In the genomic region with DNA sequence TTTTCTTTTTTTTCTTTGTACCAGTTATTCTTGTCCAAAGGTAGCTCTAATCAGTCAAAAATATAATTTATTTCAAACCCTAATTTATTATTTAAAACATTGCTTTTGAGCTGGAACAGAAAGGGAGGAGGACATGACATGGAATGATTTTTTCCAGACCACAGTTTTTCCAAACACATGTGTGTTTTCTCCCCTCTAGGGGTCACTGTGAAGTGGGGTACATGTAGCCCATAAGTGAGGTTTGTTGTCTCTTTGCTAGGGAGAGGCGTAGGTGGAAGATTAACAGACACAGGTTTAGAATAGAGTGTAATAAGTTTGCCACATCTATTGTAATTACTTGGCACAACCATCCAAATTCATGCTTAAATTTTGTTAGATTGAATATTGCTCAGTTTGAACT, we compare ENCODE assay signal across 14 cellular contexts.
DNase-seq lines count a peak whose midpoint lies in the region; ATAC-seq and TF ChIP-seq lines count a peak whose summit lies in the region.
"Had no signal": no experiment of that assay in that cellular context is flagged by ENCODE, and none has a peak within 500 bp of the region (broad histone marks: within the 10 kb centered on the region; RNA-seq: fewer than 3 reads in every experiment).

No MANE protein-coding gene starts in this region.

- no peaks in the 10 kb centered on the region for H3K4me1 ChIP-seq in BE2C

- H3K36me3 ChIP-seq in BE2C, result peaks cover 65% of the 10 kb centered on the region
- no peaks in the 10 kb centered on the region for H3K36me3 ChIP-seq in kidney epithelial cell (ENCODE audit: control insufficient read depth, insufficient read depth, low read length)

- H3K27ac Mint-ChIP-seq in natural killer cell, result no peak overlapping the region
- H3K27ac Mint-ChIP-seq: mesothelial cell of epicardium had no signal

- H3K27me3 ChIP-seq in BE2C (no peaks in the 10 kb centered on the region), kidney epithelial cell (ENCODE audit: control insufficient read depth, insufficient read depth, low read length) (no peaks in the 10 kb centered on the region)
- H3K27me3 ChIP-seq: heart left ventricle had no signal

- DNase-seq in BE2C, result no peak
- no peak for DNase-seq in HFF-Myc (ENCODE audit: extremely low read depth, low read depth)
- DNase-seq in amniotic epithelial cell (ENCODE audit: low read depth), result peak; percentile 43
- DNase-seq in kidney epithelial cell (ENCODE audit: low read depth), result no peak
- no peak for DNase-seq in cerebellar cortex (ENCODE audit: low spot score)
- no peak for DNase-seq in NCI-H1694 treated with DMSO at 0.1 percent for 48 hours (lab: John Stamatoyannopoulos, UW)
- no peak for DNase-seq in natural killer cell
- DNase-seq: activated T-cell treated with anti-CD3 and anti-CD28 coated beads, Interleukin-2, amount 50 U/mL, for 1 hour; cerebellar nuclear complex; heart left ventricle; T-helper 9 cell had no signal

- H3K36me3 Mint-ChIP-seq in natural killer cell, result peaks cover 18% of the 10 kb centered on the region

- TF ChIP-seq CTCF in BE2C (IDR thresholded peaks at IDR 0.05; ENCODE audit: low read depth, low read length) (peak; percentile 55), HFF-Myc (IDR thresholded peaks at IDR 0.05; ENCODE audit: low read depth, low read length, missing control alignments) (peak; percentile 30), kidney epithelial cell (IDR thresholded peaks at IDR 0.05; ENCODE audit: insufficient read depth, low read length, poor library complexity, severe bottlenecking) (peak; percentile 42), natural killer cell (IDR thresholded peaks at IDR 0.05) (no peak)

- no peaks in the 10 kb centered on the region for H3K27me3 Mint-ChIP-seq in natural killer cell (ENCODE audit: low read depth in 2 of 2)

- intact Hi-C loops in natural killer cell (cut with micrococcal nuclease), result no loop called here

- H3K9me3 Mint-ChIP-seq in natural killer cell, result peaks cover 0 to 6% of the 10 kb centered on the region in 2 donors

- peaks cover 38 to 58% of the 10 kb centered on the region in 2 donors for H3K4me1 Mint-ChIP-seq in natural killer cell
- H3K4me1 Mint-ChIP-seq: mesothelial cell of epicardium had no signal

- no peaks in the 10 kb centered on the region for H3K9me3 ChIP-seq in BE2C
- H3K9me3 ChIP-seq: heart left ventricle had no signal

- ATAC-seq in natural killer cell (no peak), HG03097 (IDR thresholded peaks at IDR 0.05; ENCODE audit: low FRiP score, unreplicated experiment) (no peak)
- ATAC-seq: heart left ventricle had no signal

- no peak overlapping the region for H3K4me3 Mint-ChIP-seq in natural killer cell
- H3K4me3 Mint-ChIP-seq: mesothelial cell of epicardium had no signal

- H3K4me3 ChIP-seq in BE2C (ENCODE audit: low read depth, low read length) (no peak overlapping the region), HFF-Myc (replicated peaks; ENCODE audit: low read depth, low read length) (no peak overlapping the region), kidney epithelial cell (ENCODE audit: low read depth, low read length) (no peak overlapping the region)
- H3K4me3 ChIP-seq: heart left ventricle, skin epidermis had no signal
